Comparison of ENCODE assay signal across 12 cellular contexts in the genomic region with DNA sequence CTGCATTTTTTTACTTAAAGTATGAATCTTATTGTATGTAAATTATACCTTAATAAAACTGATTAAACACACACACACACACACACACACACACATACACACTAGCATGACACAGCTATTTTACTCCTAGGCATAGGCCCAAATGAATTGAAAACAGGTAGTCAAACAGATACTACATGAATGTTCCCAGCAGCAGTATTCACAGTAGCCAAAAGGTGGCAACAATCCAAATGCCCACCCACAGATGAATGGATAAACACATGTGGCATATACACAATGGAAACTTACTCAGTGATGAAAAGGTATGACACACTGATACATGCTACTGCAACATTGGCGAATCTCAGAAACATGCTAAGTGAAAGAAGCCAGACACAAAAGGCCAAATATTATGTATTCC.
DNase-seq lines count a peak whose midpoint lies in the region; ATAC-seq and TF ChIP-seq lines count a peak whose summit lies in the region.
"Had no signal": no experiment of that assay in that cellular context is flagged by ENCODE, and none has a peak within 500 bp of the region (broad histone marks: within the 10 kb centered on the region; RNA-seq: fewer than 3 reads in every experiment).

No MANE protein-coding gene starts in this region.

- H3K4me3 ChIP-seq in Loucy (ENCODE audit: low read length, poor library complexity, severe bottlenecking) (no peak overlapping the region), choroid plexus epithelial cell (ENCODE audit: low read depth, low read length) (no peak overlapping the region), esophagus squamous epithelium (no peak overlapping the region), heart left ventricle (no peak overlapping the region)
- H3K4me3 ChIP-seq: HAP-1 had no signal

- H2AFZ ChIP-seq in Loucy (ENCODE audit: low read length): no peak overlapping the region

- H3K79me2 ChIP-seq in Loucy (ENCODE audit: insufficient read depth, low read length): no peaks in the 10 kb centered on the region

- no peaks in the 10 kb centered on the region for H3F3A ChIP-seq in Loucy (ENCODE audit: low read depth)

- no peak overlapping the region for H3K9ac ChIP-seq in Loucy (ENCODE audit: low read depth, low read length, poor library complexity, severe bottlenecking)

- ATAC-seq in heart left ventricle: no peak
- ATAC-seq: SK-N-SH treated with all-trans-retinoic acid at 6 μM for 48 hours had no signal

- no peaks in the 10 kb centered on the region for H3K9me2 ChIP-seq in Loucy (replicated peaks; ENCODE audit: low read depth, low read length)

- H3K27me3 ChIP-seq in Loucy (ENCODE audit: insufficient read depth, low read length, poor library complexity, severe bottlenecking) (no peaks in the 10 kb centered on the region), esophagus squamous epithelium (no peaks in the 10 kb centered on the region), heart left ventricle (no peaks in the 10 kb centered on the region)

- peak; percentile 61 for DNase-seq in activated CD4-positive, alpha-beta T cell treated with anti-CD3 and anti-CD28 coated beads for 48 hours
- DNase-seq in activated CD4-positive, alpha-beta T cell treated with anti-CD3 and anti-CD28 coated beads, Interleukin-2, amount 50 U/mL, for 1 hour: no peak
- peak; percentile 23 for DNase-seq in choroid plexus epithelial cell (ENCODE audit: low read depth)
- peak; percentile 48 for DNase-seq in stimulated activated CD4-positive, alpha-beta T cell treated with anti-CD3 and anti-CD28 coated beads, Interleukin-1b, Interleukin-23, amount 100 ng/mL, for 48 hours
- DNase-seq in NCI-H1694 (lab: John Stamatoyannopoulos, UW): no peak
- no peak for DNase-seq in esophagus squamous epithelium (lab: John Stamatoyannopoulos, UW)
- no peak for DNase-seq in heart left ventricle
- DNase-seq: activated B cell treated with CpG ODN at 0.5 μM for 24 hours, NCI-H146 had no signal

- H3K4me1 ChIP-seq in Loucy (ENCODE audit: insufficient read depth, low read length, poor library complexity, severe bottlenecking) (no peaks in the 10 kb centered on the region), esophagus squamous epithelium (no peaks in the 10 kb centered on the region), heart left ventricle (no peaks in the 10 kb centered on the region)
- H3K4me1 ChIP-seq: HAP-1 had no signal

- intact Hi-C loops in esophagus squamous epithelium (cut with DNase I) (no loop called here), heart left ventricle (cut with DNase I) (no loop called here)

- TF ChIP-seq CTCF in Loucy (conservative IDR thresholded peaks at IDR 0.05; ENCODE audit: low read length) (peak; percentile 26; the same call in 1 of the 2 replicates), choroid plexus epithelial cell (conservative IDR thresholded peaks at IDR 0.05; ENCODE audit: low read depth, low read length) (no peak), esophagus squamous epithelium (IDR thresholded peaks at IDR 0.05) (no peak), heart left ventricle (IDR thresholded peaks at IDR 0.05) (no peak)

- 75 to 93% methylated on average over 1 of the region's 1 CpG for WGBS in esophagus squamous epithelium, 2 donors
- WGBS in heart left ventricle, 4 donors: 44 to 100% (median 97%) methylated on average over 1 of the region's 1 CpG

- H3K36me3 ChIP-seq in Loucy (ENCODE audit: insufficient read depth, low read length) (no peaks in the 10 kb centered on the region), esophagus squamous epithelium (no peaks in the 10 kb centered on the region), heart left ventricle (no peaks in the 10 kb centered on the region)
- H3K36me3 ChIP-seq: HAP-1 had no signal

- no peak for TF ChIP-seq POLR2A in esophagus squamous epithelium (IDR thresholded peaks at IDR 0.05)
- no peak for TF ChIP-seq POLR2A in heart left ventricle (IDR thresholded peaks at IDR 0.05)

- no peaks in the 10 kb centered on the region for H4K20me1 ChIP-seq in Loucy (ENCODE audit: insufficient read depth, low read length, poor library complexity, severe bottlenecking)

- H3K4me2 ChIP-seq in Loucy (ENCODE audit: low read depth, low read length, poor library complexity, severe bottlenecking): no peak overlapping the region

- H3K9me3 ChIP-seq in Loucy (ENCODE audit: insufficient read depth, low read depth, low read length) (no peaks in the 10 kb centered on the region), esophagus squamous epithelium (no peaks in the 10 kb centered on the region), heart left ventricle (peaks cover 0 to 7% (median 0%) of the 10 kb centered on the region in 12 donors)
- H3K9me3 ChIP-seq: HAP-1 had no signal

- no peak overlapping the region for H3K27ac ChIP-seq in esophagus squamous epithelium
- no peak overlapping the region for H3K27ac ChIP-seq in heart left ventricle

Comparison
In these comparisons a context has a peak if more than half of its experiments do, and no peak if none do; other contexts are left out.
1. DNase-seq: peak in activated CD4-positive, alpha-beta T cell treated with anti-CD3 and anti-CD28 coated beads for 48 hours (single experiment), choroid plexus epithelial cell (single experiment) and stimulated activated CD4-positive, alpha-beta T cell treated with anti-CD3 and anti-CD28 coated beads, Interleukin-1b, Interleukin-23, amount 100 ng/mL, for 48 hours (single experiment); none in activated CD4-positive, alpha-beta T cell treated with anti-CD3 and anti-CD28 coated beads, Interleukin-2, amount 50 U/mL, for 1 hour (single experiment), NCI-H1694 (single experiment), esophagus squamous epithelium (single experiment) and heart left ventricle (0 of 5).